25 cellular contexts compared by ENCODE assay signal in genomic region chr12:132281021-132281420, GRCh38. TPM values are rescaled to one million over a fixed set of nuclear protein-coding genes. Genes with fewer than 3 reads are reported as not detected.
"Had no signal": no experiment of that assay in that cellular context is flagged by ENCODE, and none has a peak within 500 bp of the region (broad histone marks: within the 10 kb centered on the region; RNA-seq: fewer than 3 reads in every experiment).

No MANE protein-coding gene starts in this region.

- H3K27ac ChIP-seq: epithelial cell of prostate, esophagus muscularis mucosa, gastrocnemius medialis, heart right ventricle, left lung, neutrophil, right lobe of liver, suprapubic skin, tibial artery, upper lobe of left lung, uterus had no signal

- DNase-seq: effector memory CD8-positive, alpha-beta T cell; gastrocnemius medialis; hypothalamus; islet precursor cell; mesenchymal stem cell; midbrain; nephron progenitor cell; right lobe of liver; stimulated activated CD4-positive, alpha-beta T cell treated with anti-CD3 and anti-CD28 coated beads, Interleukin-4, amount 100 ng/mL, for 1 hour; stimulated activated CD8-positive, alpha-beta memory T cell treated with anti-CD3 and anti-CD28 coated beads, Interleukin-4, amount 100 ng/mL, for 48 hours; stimulated activated naive CD8-positive, alpha-beta T cell treated with anti-CD3 and anti-CD28 coated beads, Interleukin-15, Interleukin-2, amounts not matched to agents 100 U/mL and 50 U/mL, for 24 hours; tibial artery; uterus had no signal

- H3K36me3 ChIP-seq: esophagus muscularis mucosa, gastrocnemius medialis, heart right ventricle, left lung, neutrophil, right lobe of liver, suprapubic skin, tibial artery, upper lobe of left lung, uterus had no signal

- H3K27me3 ChIP-seq: right lobe of liver had no signal

- H3K9me3 ChIP-seq: esophagus muscularis mucosa, gastrocnemius medialis, heart right ventricle, left lung, neutrophil, right lobe of liver, suprapubic skin, tibial artery, upper lobe of left lung, uterus had no signal

- H3K4me1 ChIP-seq: gastrocnemius medialis, left lung, right lobe of liver, uterus had no signal

- H3K4me3 ChIP-seq: esophagus muscularis mucosa, gastrocnemius medialis, heart right ventricle, left lung, lung, right lobe of liver, suprapubic skin, tibial artery, upper lobe of left lung, uterus had no signal

- ATAC-seq: effector memory CD8-positive, alpha-beta T cell; gastrocnemius medialis; heart right ventricle; left lung; right lobe of liver; stimulated activated effector memory CD8-positive, alpha-beta T cell treated with anti-CD3 and anti-CD28 coated beads, Interleukin-12 subunit alpha, Interleukin-12 subunit beta, amount 100 ng/mL, for 72 hours; stimulated activated naive CD8-positive, alpha-beta T cell treated with anti-CD3 and anti-CD28 coated beads, Interleukin-15, Interleukin-2, amounts not matched to agents 100 U/mL and 50 U/mL, for 24 hours had no signal

RNA-seq across cellular contexts. Expression of gene GALNT9, which starts 48.4 kb away (rescaled TPM):
- total RNA-seq: fibroblast of villous mesenchyme, gastrocnemius medialis, osteocyte, posterior vena cava, right lobe of liver, suprapubic skin had no signal
